Comparison of ENCODE assay signal across 1 cellular context in the genomic region with DNA sequence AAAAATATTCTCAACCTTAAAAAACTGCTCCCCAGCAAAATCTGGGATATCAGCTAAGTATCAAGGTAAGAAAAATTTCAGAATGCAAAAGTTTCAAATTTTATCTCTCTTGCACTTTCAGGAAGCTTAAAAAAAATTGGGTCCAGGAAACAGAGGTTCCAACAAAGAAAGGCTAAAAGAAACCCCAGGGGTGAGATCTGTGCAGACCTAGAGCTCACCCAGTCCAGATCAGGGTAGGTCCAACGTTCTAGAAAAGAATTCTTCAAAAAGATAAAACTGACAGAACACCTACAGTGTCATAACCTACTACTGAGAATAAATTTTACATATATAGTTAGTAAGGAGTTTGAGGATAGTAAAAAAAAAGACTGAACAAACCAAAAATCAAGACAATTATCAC.
TF ChIP-seq lines count a peak whose summit lies in the region.

No MANE protein-coding gene starts in this region.

TF ChIP-seq in IMR-90, 13 proteins besides CTCF, POLR2A, EP300 and RAD21 (continued from another document):
- no peak for TF ChIP-seq RCOR1 (IDR thresholded peaks at IDR 0.05; ENCODE audit: insufficient replicate concordance, low read length)
- TF ChIP-seq USF2 (IDR thresholded peaks at IDR 0.05; ENCODE audit: low read depth, low read length): no peak
- TF ChIP-seq BHLHE40 (IDR thresholded peaks at IDR 0.05; ENCODE audit: low read depth, low read length): no peak
- TF ChIP-seq MAZ (IDR thresholded peaks at IDR 0.05; ENCODE audit: borderline replicate concordance, low read depth, low read length): no peak
- no peak for TF ChIP-seq MXI1 (IDR thresholded peaks at IDR 0.05; ENCODE audit: borderline replicate concordance, low read depth, low read length)
- no peak for TF ChIP-seq SMC3 (IDR thresholded peaks at IDR 0.05; ENCODE audit: low read depth, low read length)
